ENCODE assay signal across 14 cellular contexts in the genomic region with DNA sequence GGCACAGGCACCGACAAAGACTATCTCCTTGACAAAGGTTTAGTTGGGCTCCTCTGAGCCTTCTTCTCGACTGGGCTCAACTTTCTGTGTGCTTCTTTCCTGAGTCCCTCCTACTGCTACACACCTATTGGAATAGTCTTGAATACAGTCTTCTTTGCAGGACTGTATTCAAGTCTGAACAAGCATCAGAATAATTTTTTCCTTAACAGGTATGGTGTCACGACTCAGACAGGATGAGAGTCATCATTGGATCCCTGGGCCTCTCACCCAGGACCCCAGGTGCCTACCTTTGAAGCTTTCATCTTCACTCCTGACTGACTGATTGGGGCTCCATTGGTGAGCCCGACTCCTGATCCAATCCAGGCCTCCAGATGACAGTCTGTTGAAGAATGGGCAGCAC.
DNase-seq lines count a peak whose midpoint lies in the region; ATAC-seq and TF ChIP-seq lines count a peak whose summit lies in the region.
"Had no signal": no experiment of that assay in that cellular context is flagged by ENCODE, and none has a peak within 500 bp of the region (broad histone marks: within the 10 kb centered on the region; RNA-seq: fewer than 3 reads in every experiment).

No MANE protein-coding gene starts in this region.

- in situ Hi-C loops in GM13976 (cut with MboI; ENCODE audit: low sequenced_read_pairs, unreplicated experiment) = no loop called here
- in situ Hi-C loops in brain microvascular endothelial cell (cut with HindIII; ENCODE audit: low pct_ligation_motif_present, low sequenced_read_pairs) = no loop called here

- H2AFZ ChIP-seq in neural progenitor cell (replicated peaks) = peak overlapping the region; percentile 74
- H2AFZ ChIP-seq: GM23248 had no signal

- no peak overlapping the region for H3K27ac Mint-ChIP-seq in neural progenitor cell
- H3K27ac Mint-ChIP-seq: B cell; CD4-positive, alpha-beta memory T cell had no signal

- H3K4me2 ChIP-seq in neural progenitor cell = peak overlapping the region; percentile 29

- H3F3A ChIP-seq in neural progenitor cell (ENCODE audit: low read depth) = no peaks in the 10 kb centered on the region

- H3K36me3 Mint-ChIP-seq in neural progenitor cell = no peaks in the 10 kb centered on the region
- H3K36me3 Mint-ChIP-seq: CD4-positive, alpha-beta memory T cell had no signal

- H3K36me3 ChIP-seq in RWPE2 (ENCODE audit: low read depth) (no peaks in the 10 kb centered on the region), neural progenitor cell (no peaks in the 10 kb centered on the region), brain microvascular endothelial cell (replicated peaks) (no peaks in the 10 kb centered on the region)

- no peaks in the 10 kb centered on the region for H4K20me1 ChIP-seq in neural progenitor cell (ENCODE audit: low read depth)

- H3K4me3 ChIP-seq in GM08714 (ENCODE audit: low read length) (peak overlapping the region; percentile 43), RWPE2 (ENCODE audit: severe bottlenecking) (no peak overlapping the region), epithelial cell of esophagus (ENCODE audit: low read length) (no peak overlapping the region), neural progenitor cell (no peak overlapping the region), brain microvascular endothelial cell (ENCODE audit: low read depth, low read length) (no peak overlapping the region)
- H3K4me3 ChIP-seq: GM23248 had no signal

- H3K4me3 Mint-ChIP-seq in neural progenitor cell = no peak overlapping the region
- H3K4me3 Mint-ChIP-seq: B cell; CD4-positive, alpha-beta memory T cell had no signal

- no peaks in the 10 kb centered on the region for H3K4me1 ChIP-seq in RWPE2 (ENCODE audit: insufficient read depth, poor library complexity, severe bottlenecking)
- peaks cover 10% of the 10 kb centered on the region for H3K4me1 ChIP-seq in neural progenitor cell

- no peak overlapping the region for H3K9ac ChIP-seq in neural progenitor cell
- H3K9ac ChIP-seq: GM23248 had no signal

- no peak overlapping the region for H3K27ac ChIP-seq in RWPE2 (ENCODE audit: poor library complexity, severe bottlenecking)
- no peak overlapping the region for H3K27ac ChIP-seq in neural progenitor cell
- H3K27ac ChIP-seq in brain microvascular endothelial cell = no peak overlapping the region
- H3K27ac ChIP-seq: GM23248 had no signal

- peak; percentile 45; the same call in 1 of the 3 replicates for ATAC-seq in RWPE2 (ENCODE audit: low read depth)

- no peaks in the 10 kb centered on the region for H3K9me3 Mint-ChIP-seq in neural progenitor cell
- H3K9me3 Mint-ChIP-seq: CD4-positive, alpha-beta memory T cell had no signal

- H3K27me3 ChIP-seq in RWPE2 (ENCODE audit: insufficient read depth, poor library complexity, severe bottlenecking) (no peaks in the 10 kb centered on the region), neural progenitor cell (no peaks in the 10 kb centered on the region), brain microvascular endothelial cell (replicated peaks) (no peaks in the 10 kb centered on the region)

- H3K9me3 ChIP-seq in RWPE2 (ENCODE audit: severe bottlenecking) (no peaks in the 10 kb centered on the region), neural progenitor cell (ENCODE audit: low read depth) (no peaks in the 10 kb centered on the region)

- no peaks in the 10 kb centered on the region for H3K79me2 ChIP-seq in neural progenitor cell (ENCODE audit: low read depth)

- TF ChIP-seq CTCF in RWPE2 (IDR thresholded peaks at IDR 0.05; ENCODE audit: poor library complexity, severe bottlenecking) = no peak
- no peak for TF ChIP-seq CTCF in epithelial cell of esophagus (IDR thresholded peaks at IDR 0.05; ENCODE audit: insufficient read depth, low read depth, low read length, missing control alignments)
- no peak for TF ChIP-seq CTCF in neural progenitor cell (IDR thresholded peaks at IDR 0.05)
- no peak for TF ChIP-seq CTCF in GM13976 (IDR thresholded peaks at IDR 0.05; ENCODE audit: borderline replicate concordance, control extremely low read depth, extremely low read depth, insufficient read depth, missing control alignments)
- TF ChIP-seq CTCF in brain microvascular endothelial cell (IDR thresholded peaks at IDR 0.05; ENCODE audit: low read depth, low read length, missing control alignments) = no peak

- no peak for DNase-seq in RWPE2 (ENCODE audit: low spot score)
- DNase-seq in epithelial cell of esophagus (ENCODE audit: low read depth) = peak; percentile 68
- no peak for DNase-seq in neural progenitor cell (ENCODE audit: low spot score)
- no peak for DNase-seq in cortex of kidney (lab: John Stamatoyannopoulos, UW)
- no peak for DNase-seq in GM13976 (ENCODE audit: low spot score)
- no peak for DNase-seq in brain microvascular endothelial cell
- DNase-seq: C1 segment of cervical spinal cord; CD4-positive, alpha-beta memory T cell; DMS79; GM23248; H7; IMR-90 had no signal

- H3K4me1 Mint-ChIP-seq in neural progenitor cell = peaks cover 8% of the 10 kb centered on the region

- no peaks in the 10 kb centered on the region for H3K27me3 Mint-ChIP-seq in neural progenitor cell (ENCODE audit: insufficient read depth, low read depth)
- H3K27me3 Mint-ChIP-seq: B cell had no signal
